Comparison of ENCODE assay signal across 19 cellular contexts in the genomic region with DNA sequence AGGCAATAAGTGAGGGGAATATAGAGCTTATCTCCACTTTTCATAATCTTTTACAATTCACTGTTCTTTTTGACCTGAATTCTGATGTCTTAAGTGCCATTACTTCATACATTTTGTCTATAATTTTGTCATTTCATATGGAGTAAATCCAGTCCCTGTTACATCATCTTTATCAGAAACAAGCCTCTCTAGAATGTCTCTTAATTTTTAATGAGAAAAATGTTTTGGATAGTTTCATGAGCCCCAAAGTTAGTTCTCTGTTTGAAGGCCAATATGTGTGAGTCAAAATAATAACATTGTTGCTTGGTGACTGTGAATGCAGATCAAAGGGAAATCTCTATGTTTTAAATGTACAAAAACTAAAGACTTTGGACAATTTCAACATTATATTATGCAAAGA.
"Had no signal": no experiment of that assay in that cellular context is flagged by ENCODE, and none has a peak within 500 bp of the region (broad histone marks: within the 10 kb centered on the region; RNA-seq: fewer than 3 reads in every experiment).

No MANE protein-coding gene starts in this region.

- H3K4me3 ChIP-seq: coronary artery, esophagus muscularis mucosa, heart left ventricle, right atrium auricular region had no signal

- H3K4me1 ChIP-seq: esophagus muscularis mucosa, heart left ventricle, right atrium auricular region had no signal

- H3K27ac ChIP-seq: coronary artery, esophagus muscularis mucosa, heart left ventricle, right atrium auricular region had no signal

- DNase-seq: activated CD4-positive, CD25-positive, alpha-beta regulatory T cell treated with anti-CD3 and anti-CD28 coated beads, Interleukin-2, amount 50 U/mL, for 72 hours; activated naive CD4-positive, alpha-beta T cell treated with anti-CD3 and anti-CD28 coated beads for 36 hours; activated naive CD8-positive, alpha-beta T cell treated with anti-CD3 and anti-CD28 coated beads, Interleukin-2, amount 50 U/mL, for 24 hours; activated T-cell treated with anti-CD3 and anti-CD28 coated beads for 4 hours; caudate nucleus; effector CD4-positive, alpha-beta T cell; heart left ventricle; immature natural killer cell; mesendoderm; nucleus accumbens; small intestine; stimulated activated CD4-positive, alpha-beta T cell treated with anti-CD3 and anti-CD28 coated beads, Interleukin-4, amount 100 ng/mL, for 4 hours; stimulated activated CD8-positive, alpha-beta memory T cell treated with anti-CD3 and anti-CD28 coated beads, Interleukin-4, amount 100 ng/mL, for 48 hours; stimulated activated naive CD4-positive, alpha-beta T cell treated with Interleukin-2 at 50 U/mL for 16 hours; T-helper 9 cell; trophoblast cell had no signal

- H3K36me3 ChIP-seq: esophagus muscularis mucosa, heart left ventricle, right atrium auricular region had no signal

- H3K27me3 ChIP-seq: esophagus muscularis mucosa, heart left ventricle, right atrium auricular region had no signal

- H3K9me3 ChIP-seq: esophagus muscularis mucosa, right atrium auricular region had no signal
